Comparison of ENCODE assay signal across 1 cellular context in genomic region chr9:136944094-136944518, GRCh38.
TF ChIP-seq lines count a peak whose summit lies in the region.

No MANE protein-coding gene starts in this region.

TF ChIP-seq in GM12878, 131 proteins besides CTCF, POLR2A, EP300 and RAD21 (continued from another document and continues in another):
- TF ChIP-seq ZBTB40 (IDR thresholded peaks at IDR 0.05; ENCODE audit: borderline replicate concordance) = no peak
- peak; percentile 90 for TF ChIP-seq NKRF (conservative IDR thresholded peaks at IDR 0.05)
- no peak for TF ChIP-seq HSF1 (IDR thresholded peaks at IDR 0.05; ENCODE audit: low read depth, low read length)
- TF ChIP-seq SKIL (IDR thresholded peaks at IDR 0.05; ENCODE audit: low read depth, poor library complexity, severe bottlenecking) = no peak
- peak; percentile 89 for TF ChIP-seq SMARCA5 (IDR thresholded peaks at IDR 0.05)
- no peak for TF ChIP-seq HDAC6 (IDR thresholded peaks at IDR 0.05; ENCODE audit: unreplicated experiment)
- no peak for TF ChIP-seq JUND (IDR thresholded peaks at IDR 0.05; ENCODE audit: low read depth, low read length)
- no peak for TF ChIP-seq PAX5 (IDR thresholded peaks at IDR 0.05; ENCODE audit: borderline replicate concordance, low read depth, low read length)
- no peak for TF ChIP-seq SPI1 (IDR thresholded peaks at IDR 0.05; ENCODE audit: borderline replicate concordance, insufficient read depth, low read depth, low read length)
- TF ChIP-seq TCF3 (IDR thresholded peaks at IDR 0.05; ENCODE audit: borderline replicate concordance, insufficient read depth, low read depth, low read length) = no peak; the same call in 1 of the 2 replicates
- 0 out of 2 replicates have a peak, but pooled peaks have one; percentile 76 for TF ChIP-seq BACH1 (IDR thresholded peaks at IDR 0.05; ENCODE audit: borderline replicate concordance)
- TF ChIP-seq CBX5 (IDR thresholded peaks at IDR 0.05; ENCODE audit: low read depth) = no peak
- TF ChIP-seq EED (IDR thresholded peaks at IDR 0.05; ENCODE audit: low read depth) = no peak
- no peak for TF ChIP-seq BCL11A (IDR thresholded peaks at IDR 0.05; ENCODE audit: low read depth, low read length)
- TF ChIP-seq SMAD5 (IDR thresholded peaks at IDR 0.05; ENCODE audit: low read depth) = no peak
- TF ChIP-seq ZNF687 (IDR thresholded peaks at IDR 0.05) = no peak
- no peak for TF ChIP-seq HDAC2 (IDR thresholded peaks at IDR 0.05)
- no peak for TF ChIP-seq NFXL1 (IDR thresholded peaks at IDR 0.05; ENCODE audit: borderline replicate concordance)
- no peak for TF ChIP-seq IRF3 (IDR thresholded peaks at IDR 0.05)
- no peak for TF ChIP-seq IRF4 (IDR thresholded peaks at IDR 0.05; ENCODE audit: low read depth, low read length)
- no peak for TF ChIP-seq E2F4 (IDR thresholded peaks at IDR 0.05; ENCODE audit: low read depth, low read length)
- TF ChIP-seq RB1 (IDR thresholded peaks at IDR 0.05; ENCODE audit: borderline replicate concordance) = no peak
- no peak for TF ChIP-seq TARDBP (IDR thresholded peaks at IDR 0.05; ENCODE audit: borderline replicate concordance)
- no peak for TF ChIP-seq TCF12 (IDR thresholded peaks at IDR 0.05; ENCODE audit: low read depth, low read length)
- TF ChIP-seq POLR2AphosphoS5 (IDR thresholded peaks at IDR 0.05; ENCODE audit: low read length) = no peak
- TF ChIP-seq POLR2AphosphoS2 (IDR thresholded peaks at IDR 0.05; ENCODE audit: low read depth, low read length) = no peak
- no peak for TF ChIP-seq SMAD1 (IDR thresholded peaks at IDR 0.05; ENCODE audit: low read depth, partially characterized antibody)
- no peak for TF ChIP-seq CHD2 (IDR thresholded peaks at IDR 0.05; ENCODE audit: borderline replicate concordance, low read depth, low read length)
- no peak for TF ChIP-seq NFIC (IDR thresholded peaks at IDR 0.05; ENCODE audit: low read depth, low read length)
- TF ChIP-seq ATF3 (IDR thresholded peaks at IDR 0.05; ENCODE audit: borderline replicate concordance, extremely low read depth, low read depth, low read length) = no peak
- TF ChIP-seq PBX3 (IDR thresholded peaks at IDR 0.05; ENCODE audit: insufficient replicate concordance, low read depth, low read length) = no peak
- no peak for TF ChIP-seq SREBF2 (IDR thresholded peaks at IDR 0.05; ENCODE audit: low read length)
- no peak for TF ChIP-seq SUZ12 (IDR thresholded peaks at IDR 0.05; ENCODE audit: unreplicated experiment)
- no peak for TF ChIP-seq ZNF384 (IDR thresholded peaks at IDR 0.05; ENCODE audit: borderline replicate concordance, low read depth, low read length)
- no peak for TF ChIP-seq RUNX3 (IDR thresholded peaks at IDR 0.05; ENCODE audit: low read length)
- no peak for TF ChIP-seq BCLAF1 (IDR thresholded peaks at IDR 0.05)
- TF ChIP-seq POU2F2 (IDR thresholded peaks at IDR 0.05; ENCODE audit: borderline replicate concordance, low read depth, low read length) = no peak
